Comparison of ENCODE assay signal across 1 cellular context in genomic region chr1:109979489-109980091, GRCh38.
TF ChIP-seq lines count a peak whose summit lies in the region.

No MANE protein-coding gene starts in this region.

TF ChIP-seq in K562, 482 proteins besides CTCF, POLR2A, EP300 and RAD21 (continued from another document and continues in another):
- TF ChIP-seq ZNF609 (CRISPR knock-in tag; IDR thresholded peaks at IDR 0.05; ENCODE audit: borderline replicate concordance) (no peak), PML (IDR thresholded peaks at IDR 0.05; ENCODE audit: low read length) (no peak), ETS2 (tag; IDR thresholded peaks at IDR 0.05; ENCODE audit: borderline replicate concordance, poor library complexity, severe bottlenecking) (no peak), ZBTB8A (IDR thresholded peaks at IDR 0.05; ENCODE audit: partially characterized antibody) (no peak), MGA (IDR thresholded peaks at IDR 0.05) (peak; percentile 77), PREB (CRISPR knock-in tag; IDR thresholded peaks at IDR 0.05) (no peak), PATZ1 (CRISPR knock-in tag; IDR thresholded peaks at IDR 0.05; ENCODE audit: borderline replicate concordance) (no peak), SIN3A (IDR thresholded peaks at IDR 0.05; ENCODE audit: borderline replicate concordance in 2 of 2, control insufficient read depth in 1 of 2, low read depth in 2 of 2, low read length in 2 of 2) (no peak), AFF4 (CRISPR knock-in tag; IDR thresholded peaks at IDR 0.05) (no peak; the same call in 1 of the 2 replicates), ZFP91 (CRISPR knock-in tag; IDR thresholded peaks at IDR 0.05) (no peak), PHB (CRISPR knock-in tag; IDR thresholded peaks at IDR 0.05) (no peak), ZNF583 (CRISPR knock-in tag; IDR thresholded peaks at IDR 0.05) (peak; percentile 90), ZNF551 (CRISPR knock-in tag; IDR thresholded peaks at IDR 0.05) (no peak), USF2 (CRISPR knock-in tag; IDR thresholded peaks at IDR 0.05) (no peak), TBP (optimal IDR thresholded peaks at IDR 0.05; ENCODE audit: low read depth, low read length) (no peak), E2F1 (CRISPR knock-in tag; IDR thresholded peaks at IDR 0.05) (no peak), ZNF778 (CRISPR knock-in tag; IDR thresholded peaks at IDR 0.05) (no peak), KLF10 (CRISPR knock-in tag; IDR thresholded peaks at IDR 0.05) (no peak), RFX5 (IDR thresholded peaks at IDR 0.05; ENCODE audit: low read depth, low read length) (no peak), SMARCC2 (IDR thresholded peaks at IDR 0.05; ENCODE audit: low read depth) (peak; percentile 84), PTRF (tag; IDR thresholded peaks at IDR 0.05) (no peak), ZNF133 (CRISPR knock-in tag; IDR thresholded peaks at IDR 0.05) (no peak)
